In genomic region chr18:72544092-72544886, GRCh38 we compare ENCODE assay signal across 8 cellular contexts. TPM values are rescaled to one million over a fixed set of nuclear protein-coding genes. Genes with fewer than 3 reads are reported as not detected.
DNase-seq lines count a peak whose midpoint lies in the region; ATAC-seq and TF ChIP-seq lines count a peak whose summit lies in the region.

TSS of gene CBLN2 (minus strand) at chr18:72544342. CDS start at chr18:72542160, 2,182 bp downstream.

- peak; percentile 89 for DNase-seq in Calu3
- DNase-seq in NCI-H460 (ENCODE audit: extremely low read depth, low read depth): peak; percentile 56
- DNase-seq in amygdala (lab: John Stamatoyannopoulos, UW): peak in 51 of 56 donors; percentile 8 to 84 (median 52)
- DNase-seq in iPS DF 19.7 (ENCODE audit: low read depth, low spot score): peak; percentile 5
- no peak for DNase-seq in smooth muscle cell (lab: John Stamatoyannopoulos, UW; ENCODE audit: unreplicated experiment)
- no peak for DNase-seq in cortex of kidney (lab: John Stamatoyannopoulos, UW)

- H3K27me3 ChIP-seq in smooth muscle cell (ENCODE audit: low read depth): peaks cover 92% of the 10 kb centered on the region

- H3K27ac ChIP-seq in smooth muscle cell (ENCODE audit: low read depth): no peak within 1 kb of the TSS

- peaks cover 6% of the 10 kb centered on the region for H3K9me3 Mint-ChIP-seq in Calu3 (ENCODE audit: low read depth, unreplicated experiment)

- TF ChIP-seq CTCF in Calu3 (IDR thresholded peaks at IDR 0.05; ENCODE audit: unreplicated experiment): peak; percentile 93
- TF ChIP-seq CTCF in smooth muscle cell (IDR thresholded peaks at IDR 0.05; ENCODE audit: borderline replicate concordance, insufficient read depth, poor library complexity, severe bottlenecking): peak; percentile 93

- H3K4me1 Mint-ChIP-seq in Calu3 (ENCODE audit: low read depth, unreplicated experiment): no peaks in the 10 kb centered on the region

- peaks cover 2% of the 10 kb centered on the region for H3K4me1 ChIP-seq in smooth muscle cell (ENCODE audit: low read depth)

- no peaks in the 10 kb centered on the region for H3F3A ChIP-seq in smooth muscle cell (ENCODE audit: low read depth)

- H3K79me2 ChIP-seq in smooth muscle cell (ENCODE audit: low read depth): no peaks in the 10 kb centered on the region

- H3K9me3 ChIP-seq in smooth muscle cell (replicated peaks; ENCODE audit: low read depth): no peaks in the 10 kb centered on the region

- peak within 1 kb of the TSS; percentile 60 for H3K4me3 Mint-ChIP-seq in Calu3 (ENCODE audit: low read depth, unreplicated experiment)

- intact Hi-C loops in Calu3 (cut with micrococcal nuclease; ENCODE audit: unreplicated experiment): loop anchor here (5.0 kb wide), 1 partner anchor 1762 kb away; no protein-coding TSS in a partner anchor

- BruUV-seq in Calu3 (replicated peaks; lab: Mats Ljungman, UMichigan): no TSS peak

- no peak within 1 kb of the TSS for H3K27ac Mint-ChIP-seq in Calu3 (ENCODE audit: unreplicated experiment)

- peak within 1 kb of the TSS; percentile 97 for H3K4me2 ChIP-seq in smooth muscle cell

- 13% methylated on average over 44 of the region's 44 CpGs for WGBS in smooth muscle cell (ENCODE audit: low lambda C conversion rate)

- H3K27me3 Mint-ChIP-seq in Calu3 (ENCODE audit: unreplicated experiment): no peaks in the 10 kb centered on the region

- H3K36me3 Mint-ChIP-seq in Calu3 (ENCODE audit: insufficient read depth, unreplicated experiment): peaks cover 7% of the 10 kb centered on the region

- H3K9ac ChIP-seq in smooth muscle cell (ENCODE audit: low read depth): no peak within 1 kb of the TSS

- CTCF ChIA-PET in Calu3 (lab: Charles Lee): interaction anchor here (0.6 to 0.8 kb wide), 7 partner anchors 80 to 1560 kb away, joined by 3 to 8 read pairs (median 4); no protein-coding TSS in a partner anchor

- peak within 1 kb of the TSS; percentile 22 for H2AFZ ChIP-seq in smooth muscle cell (ENCODE audit: low read depth)

- H3K4me3 ChIP-seq in smooth muscle cell: peak within 1 kb of the TSS; percentile 49

- peak; percentile 91 for ATAC-seq in GM19035 (IDR thresholded peaks at IDR 0.05; ENCODE audit: unreplicated experiment)
- ATAC-seq in HG03196 (IDR thresholded peaks at IDR 0.05; ENCODE audit: unreplicated experiment): peak; percentile 89

- no peaks in the 10 kb centered on the region for H3K36me3 ChIP-seq in smooth muscle cell (ENCODE audit: low read depth)

- no peaks in the 10 kb centered on the region for H4K20me1 ChIP-seq in smooth muscle cell (ENCODE audit: low read depth)

RNA-seq across cellular contexts. Expression of gene CBLN2, which starts in this region (rescaled TPM):
- total RNA-seq in Calu3 (2022) (0.24 TPM in 1 of 2 replicates, not detected in the other), smooth muscle cell (not detected in 2 replicates)
- total RNA-seq in NCI-H460 (2014; rRNA removed; shearing (Covaris generic)): 0.59 and 0.61 TPM in 2 replicates
- 1.9 and 2.9 TPM in 2 replicates for polyA plus RNA-seq in NCI-H460 (2014; cell fraction: nucleus; rRNA removed)
- not detected in 2 replicates for polyA plus RNA-seq in smooth muscle cell

Comparison
In these comparisons a context has a peak if more than half of its experiments do, and no peak if none do; other contexts are left out.
1. Peak in DNase-seq in Calu3; RNA of the gene not detected or under 1 TPM.
2. DNase-seq: peak in NCI-H460 (single experiment), amygdala (51 of 56) and iPS DF 19.7 (single experiment); none in smooth muscle cell (single experiment) and cortex of kidney (single experiment).